8 cellular contexts compared by ENCODE assay signal in the genomic region with DNA sequence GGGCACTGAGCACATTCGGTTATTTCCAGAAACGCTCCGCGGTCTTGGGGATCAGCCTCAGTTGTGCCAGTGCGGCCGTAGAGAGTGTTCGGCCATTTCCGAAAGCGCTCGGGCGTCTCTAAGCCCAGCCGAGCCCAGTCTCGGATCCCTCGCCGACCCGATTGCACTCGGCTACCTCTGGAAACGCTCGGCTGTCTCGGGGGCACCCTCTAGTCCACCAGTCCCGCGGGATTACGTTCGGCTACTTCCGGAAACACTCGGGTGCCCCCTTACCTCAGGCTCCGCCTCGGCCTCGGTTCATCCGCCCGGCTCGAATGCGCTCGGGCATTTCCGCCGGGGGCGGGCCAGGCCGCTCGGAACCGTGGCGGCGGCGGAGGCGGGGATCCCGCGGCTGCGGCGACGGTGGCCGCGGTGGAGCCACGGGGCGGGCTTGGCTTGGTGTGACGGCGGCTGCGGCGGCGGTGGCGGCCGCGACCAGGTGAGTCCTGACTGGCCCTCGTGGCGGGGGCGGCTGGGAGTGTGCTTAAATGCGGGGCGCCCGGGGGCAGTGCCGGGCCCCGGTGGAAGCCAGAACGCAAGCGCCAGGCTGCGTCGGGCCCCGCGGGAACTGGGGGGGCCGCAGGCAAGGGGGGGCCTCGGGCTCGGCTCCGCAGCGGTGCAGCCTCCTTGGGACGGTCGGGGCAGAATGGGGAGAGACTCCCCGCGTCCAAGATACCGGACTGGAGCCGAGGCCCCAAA. TPM values are rescaled to one million over a fixed set of nuclear protein-coding genes. Genes with fewer than 3 reads are reported as not detected.
A peak's percentile ranks its signal among the peaks of the same experiment; 100 is the strongest.
DNase-seq lines count a peak whose midpoint lies in the region; ATAC-seq, FAIRE-seq and TF ChIP-seq lines count a peak whose summit lies in the region.

A gene (plus strand): TSS at position 347 of the 738 bp plus-strand sequence. CDS start 2,717 bp downstream, outside the sequence.

- H3K4ac ChIP-seq in IMR-90 (ENCODE audit: low read depth, low read length): peak within 1 kb of the TSS; percentile 96

- H4K20me1 ChIP-seq in IMR-90 (ENCODE audit: insufficient read depth, low read length) (peaks cover 29% of the 10 kb centered on the region), OCI-LY7 (ENCODE audit: insufficient read depth, low read length) (no peaks in the 10 kb centered on the region)

- H2BK5ac ChIP-seq in IMR-90 (ENCODE audit: low read depth, low read length, poor library complexity, severe bottlenecking): peak within 1 kb of the TSS; percentile 77

- H3K4me3 ChIP-seq in IMR-90 (ENCODE audit: insufficient read depth, low read depth, low read length) (peak within 1 kb of the TSS; percentile 98), OCI-LY7 (ENCODE audit: low read depth, low read length, poor library complexity, severe bottlenecking) (peak within 1 kb of the TSS; percentile 82)

- H3K27ac ChIP-seq in IMR-90 (ENCODE audit: insufficient read depth, low read length) (peak within 1 kb of the TSS; percentile 88), OCI-LY7 (ENCODE audit: low read depth, low read length, poor library complexity, severe bottlenecking) (peak within 1 kb of the TSS; percentile 90)

- intact Hi-C loops in IMR-90 (cut with micrococcal nuclease): loop anchor here (5.0 to 10.0 kb wide), 2 partner anchors 41 to 148 kb away; a partner anchor contains a TSS
- intact Hi-C loops in OCI-LY7 (cut with micrococcal nuclease; ENCODE audit: unreplicated experiment): loop anchor here (2.0 to 5.0 kb wide), 2 partner anchors 34 to 146 kb away; a partner anchor contains a TSS

- peak within 1 kb of the TSS; percentile 91 for H3K23ac ChIP-seq in IMR-90 (ENCODE audit: low read depth, low read length)

- no peaks in the 10 kb centered on the region for H3K27me3 ChIP-seq in IMR-90 (ENCODE audit: control insufficient read depth, insufficient read depth, low read length)

- H3K56ac ChIP-seq in IMR-90 (ENCODE audit: extremely low read depth, insufficient read depth, low read length): peak within 1 kb of the TSS; percentile 90

- TF ChIP-seq POLR2A in IMR-90 (IDR thresholded peaks at IDR 0.05; ENCODE audit: low read depth, low read length): peak; percentile 32; the same call in 1 of the 2 replicates

- peaks cover 3% of the 10 kb centered on the region; the same call in 1 of the 2 replicates for H3K79me2 ChIP-seq in OCI-LY7 (ENCODE audit: insufficient read depth, low read depth, low read length)

- H2AFZ ChIP-seq in IMR-90 (replicated peaks; ENCODE audit: low read length, poor library complexity) (peak within 1 kb of the TSS; percentile 98), OCI-LY7 (ENCODE audit: low read length) (peak within 1 kb of the TSS; percentile 58; the same call in 1 of the 2 replicates)

- peaks cover 17% of the 10 kb centered on the region for H3K9me1 ChIP-seq in IMR-90 (ENCODE audit: insufficient read depth, low read length)

- H3K9ac ChIP-seq in IMR-90 (ENCODE audit: low read depth, low read length): peak within 1 kb of the TSS; percentile 97

- in situ Hi-C loops in IMR-90 (cut with MboI; ENCODE audit: low sequenced_read_pairs): no loop called here

- H2BK20ac ChIP-seq in IMR-90 (ENCODE audit: low read depth, low read length): peak within 1 kb of the TSS; percentile 45; the same call in 1 of the 2 replicates

- H3K14ac ChIP-seq in IMR-90 (replicated peaks; ENCODE audit: low read depth, low read length): peak within 1 kb of the TSS; percentile 97

- H3K9me3 ChIP-seq in IMR-90 (ENCODE audit: control insufficient read depth, insufficient read depth, low read length) (no peaks in the 10 kb centered on the region), OCI-LY7 (ENCODE audit: low read length) (no peaks in the 10 kb centered on the region)

- H3K79me1 ChIP-seq in IMR-90 (ENCODE audit: low read depth in 1 of 2, low read length in 2 of 2): peaks cover 15 to 45% of the 10 kb centered on the region in 2 experiments; a peak in 3 of 4 replicates

- H2AK5ac ChIP-seq in IMR-90 (ENCODE audit: low read depth, low read length): peak within 1 kb of the TSS; percentile 27

- no peak for TF ChIP-seq RAD21 in IMR-90 (IDR thresholded peaks at IDR 0.05; ENCODE audit: low read length)

- FAIRE-seq in D721Med (lab: Jason Lieb, UNC) (no peak), endometrium (lab: Jason Lieb, UNC) (peak; percentile 97)

- H3K18ac ChIP-seq in IMR-90 (ENCODE audit: low read depth, low read length): peak within 1 kb of the TSS; percentile 68

- peak within 1 kb of the TSS; percentile 94 for H2AK9ac ChIP-seq in IMR-90 (replicated peaks; ENCODE audit: low read depth, low read length, poor library complexity)

- WGBS in IMR-90 (ENCODE audit: extremely low coverage in 2 of 2, insufficient read length in 1 of 2), 2 experiments: 1% methylated on average over 28 of the region's 86 CpGs; no CpG with 5 or more reads in 1 of the 2 experiments

- peaks cover 8% of the 10 kb centered on the region; the same call in 1 of the 2 replicates for H3K36me3 ChIP-seq in IMR-90 (ENCODE audit: control insufficient read depth, insufficient read depth, low read length)
- H3K36me3 ChIP-seq in OCI-LY7 (ENCODE audit: insufficient read depth, low read length): peaks cover 24% of the 10 kb centered on the region; the same call in 1 of the 2 replicates

- no peak for TF ChIP-seq CTCF in D721Med (IDR thresholded peaks at IDR 0.05; ENCODE audit: insufficient read depth, missing control alignments)
- no peak for TF ChIP-seq CTCF in IMR-90 (conservative IDR thresholded peaks at IDR 0.05; ENCODE audit: low read depth, low read length)
- TF ChIP-seq CTCF in OCI-LY7 (conservative IDR thresholded peaks at IDR 0.05; ENCODE audit: low read length): peak; percentile 58; the same call in 1 of the 2 replicates

- dilution Hi-C loops in IMR-90 (cut with HindIII; ENCODE audit: low sequenced_read_pairs, unreplicated experiment): no loop called here

- DNase-seq in D721Med (ENCODE audit: insufficient read length, low spot score) (peak; percentile 96), IMR-90 (peak; percentile 98), OCI-LY7 (ENCODE audit: low spot score) (peak; percentile 99), mesenteric fat pad (ENCODE audit: low spot score) (peak; percentile 99)
- peak; percentile 99 for DNase-seq in activated CD8-positive, alpha-beta memory T cell treated with anti-CD3 and anti-CD28 coated beads, Interleukin-2, amount 50 U/mL, for 48 hours
- DNase-seq in stimulated activated CD8-positive, alpha-beta memory T cell treated with anti-CD3 and anti-CD28 coated beads, Interleukin-15, amount 100 ng/mL, for 1 hour (ENCODE audit: low read depth): peak; percentile 99

- CTCF ChIA-PET in IMR-90 (lab: Yijun Ruan, JAX): interaction anchor here (0.9 kb wide), 1 partner anchor 67 kb away, joined by 3 read pairs; no protein-coding TSS in a partner anchor
- CTCF ChIA-PET in OCI-LY7 (lab: Charles Lee; ENCODE audit: unreplicated experiment): no interaction called here

- H4K8ac ChIP-seq in IMR-90 (ENCODE audit: low read depth in 2 of 2, low read length in 2 of 2): peak within 1 kb of the TSS; percentile 55 to 96; a peak in 3 of 4 replicates

- H3K4me1 ChIP-seq in IMR-90 (ENCODE audit: control insufficient read depth, insufficient read depth, low read length) (peaks cover 19% of the 10 kb centered on the region), OCI-LY7 (ENCODE audit: insufficient read depth, low read length, poor library complexity, severe bottlenecking) (peaks cover 32% of the 10 kb centered on the region)

- BruUV-seq in IMR-90 (replicated peaks; lab: Mats Ljungman, UMichigan) (no TSS peak), OCI-LY7 (replicated peaks; lab: Mats Ljungman, UMichigan) (no TSS peak)

- POLR2A ChIA-PET in IMR-90 (lab: Charles Lee; ENCODE audit: unreplicated experiment): interaction anchor here (0.6 kb wide), 1 partner anchor 76 kb away, joined by 12 read pairs; no protein-coding TSS in a partner anchor
- POLR2A ChIA-PET in OCI-LY7 (lab: Charles Lee): no interaction called here

- peak; percentile 65 for ATAC-seq in GM21529 (IDR thresholded peaks at IDR 0.05; ENCODE audit: unreplicated experiment)
- peak; percentile 90 for ATAC-seq in IMR-90 (ENCODE audit: low read depth)

- peak within 1 kb of the TSS; percentile 99 for H3K4me2 ChIP-seq in IMR-90 (ENCODE audit: low read depth, low read length)
- H3K4me2 ChIP-seq in OCI-LY7 (ENCODE audit: low read length): peak within 1 kb of the TSS; percentile 94

- H3K9me2 ChIP-seq in OCI-LY7 (ENCODE audit: insufficient read depth, low read length): no peaks in the 10 kb centered on the region

- peak within 1 kb of the TSS; percentile 46 for H4K5ac ChIP-seq in IMR-90 (ENCODE audit: low read depth, low read length)

- H4K91ac ChIP-seq in IMR-90 (ENCODE audit: insufficient read depth, low read depth, low read length): peak within 1 kb of the TSS; percentile 83

- H2BK120ac ChIP-seq in IMR-90 (ENCODE audit: low read depth, low read length): peak within 1 kb of the TSS; percentile 69

- peak within 1 kb of the TSS; percentile 77; the same call in 1 of the 3 replicates for H2BK15ac ChIP-seq in IMR-90 (ENCODE audit: low read depth, low read length)

TF ChIP-seq in IMR-90, 13 proteins besides CTCF, POLR2A, EP300 and RAD21:
- TF ChIP-seq MAZ (IDR thresholded peaks at IDR 0.05; ENCODE audit: borderline replicate concordance, low read depth, low read length): no peak
- TF ChIP-seq BHLHE40 (IDR thresholded peaks at IDR 0.05; ENCODE audit: low read depth, low read length): no peak

RNA-seq across cellular contexts. Expression of the gene that starts here (rescaled TPM):
- total RNA-seq in IMR-90 (2012; rRNA removed): 8.9 and 12.2 TPM in 2 replicates
- 25.1 and 27.7 TPM in 2 replicates for polyA plus RNA-seq in IMR-90 (2012; rRNA removed)
- 2.4 and 27.9 TPM in 2 replicates for polyA plus RNA-seq in IMR-90 (2012; cell fraction: cytosol; rRNA removed)
- polyA plus RNA-seq in IMR-90 (2012; cell fraction: nucleus; rRNA removed; ENCODE audit: low replicate concordance): 33.3 and 53.0 TPM in 2 replicates
- 1.6 and 3.2 TPM in 2 replicates for total RNA-seq in OCI-LY7 (2014; rRNA removed; shearing (Covaris generic))
- 20.5 and 30.0 TPM in 2 replicates for total RNA-seq in OCI-LY7 (2022)
- total RNA-seq in mesenteric fat pad: 14.8 TPM

Comparison
In these comparisons a context has a peak if more than half of its experiments do, and no peak if none do; other contexts are left out.
1. Peak in every context shown above with its lines: DNase-seq, ATAC-seq, H3K4me3 ChIP-seq and H3K27ac ChIP-seq.